19 cellular contexts compared by ENCODE assay signal in the genomic region with DNA sequence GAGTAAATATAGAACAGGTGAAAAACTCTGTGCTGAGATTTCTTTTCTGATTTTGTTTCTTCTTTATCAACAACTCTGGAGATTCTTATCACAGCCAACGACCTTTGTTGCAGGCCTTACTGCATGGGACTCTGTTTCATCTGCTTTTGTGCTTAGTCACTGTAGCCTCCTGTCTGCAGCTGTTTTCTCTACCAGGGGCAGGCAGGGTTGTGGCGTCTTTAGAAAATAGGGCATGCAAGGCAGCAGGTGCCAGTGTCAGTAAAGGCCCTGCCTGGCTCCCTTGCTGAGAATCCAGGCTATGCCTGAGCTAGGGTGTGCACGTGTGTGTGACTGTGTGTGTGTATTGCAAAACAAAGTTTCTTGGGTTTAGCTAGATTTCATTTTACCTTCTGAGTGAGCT. TPM values are rescaled to one million over a fixed set of nuclear protein-coding genes. Genes with fewer than 3 reads are reported as not detected.
DNase-seq lines count a peak whose midpoint lies in the region; ATAC-seq and TF ChIP-seq lines count a peak whose summit lies in the region.
"Had no signal": no experiment of that assay in that cellular context is flagged by ENCODE, and none has a peak within 500 bp of the region (broad histone marks: within the 10 kb centered on the region; RNA-seq: fewer than 3 reads in every experiment).

No MANE protein-coding gene starts in this region.

- DNase-seq in GM12865 (ENCODE audit: low read depth) = peak; percentile 29
- DNase-seq in NCI-H510A (lab: John Stamatoyannopoulos, UW) = peak; percentile 57
- DNase-seq in retina = peak; percentile 11
- DNase-seq in NCI-H446 treated with DMSO at 0.1 percent for 48 hours (lab: John Stamatoyannopoulos, UW) = no peak
- DNase-seq in caudate nucleus (lab: John Stamatoyannopoulos, UW) = no peak
- DNase-seq: COR-L47; GF-D8; glutamatergic neuron; Karpas-422; NCI-H1694 treated with DMSO at 0.1 percent for 48 hours; NCI-H82; occipital lobe; stimulated activated naive CD4-positive, alpha-beta T cell; uterus had no signal

- TF ChIP-seq CTCF in GM12865 (IDR thresholded peaks at IDR 0.05; ENCODE audit: insufficient read depth, low read depth, low read length, missing control alignments) = no peak

- no peak overlapping the region for H3K4me3 ChIP-seq in GM12865 (ENCODE audit: low read depth, low read length)
- H3K4me3 ChIP-seq: smooth muscle cell, uterus had no signal

- no peak overlapping the region for H3K27ac ChIP-seq in caudate nucleus (ENCODE audit: low read depth, low read length)
- H3K27ac ChIP-seq: uterus had no signal

- ATAC-seq in esophagus mucosa (peak; percentile 43), HG02588 (IDR thresholded peaks at IDR 0.05; ENCODE audit: unreplicated experiment) (no peak), GM18502 (IDR thresholded peaks at IDR 0.05; ENCODE audit: poor library complexity, unreplicated experiment) (no peak)

RNA-seq across cellular contexts. Expression of gene SLC9A2, which starts 14.6 kb away (rescaled TPM):
- total RNA-seq in esophagus mucosa = 0.20 TPM
- total RNA-seq: RPMI7951, smooth muscle cell had no signal

Comparison
In these comparisons a context has a peak if more than half of its experiments do, and no peak if none do; other contexts are left out.
1. DNase-seq: peak in GM12865 (single experiment), NCI-H510A (single experiment) and retina (single experiment); none in NCI-H446 treated with DMSO at 0.1 percent for 48 hours (single experiment) and caudate nucleus (0 of 61).